Comparison of ENCODE assay signal across 9 cellular contexts in genomic region chr1:205248793-205249601, GRCh38. TPM values are rescaled to one million over a fixed set of nuclear protein-coding genes. Genes with fewer than 3 reads are reported as not detected.
DNase-seq lines count a peak whose midpoint lies in the region; ATAC-seq, FAIRE-seq and TF ChIP-seq lines count a peak whose summit lies in the region.
"Had no signal": no experiment of that assay in that cellular context is flagged by ENCODE, and none has a peak within 500 bp of the region (broad histone marks: within the 10 kb centered on the region; RNA-seq: fewer than 3 reads in every experiment).

No MANE protein-coding gene starts in this region.

- intact Hi-C loops in HepG2 (cut with micrococcal nuclease; ENCODE audit: unreplicated experiment), result no loop called here
- intact Hi-C loops in thyroid gland (cut with DNase I), result no loop called here

- CTCF ChIA-PET in HepG2 (lab: Yijun Ruan, JAX; ENCODE audit: low intra/inter-chr PET ratio, low total read pairs), result no interaction called here

- H3K9me3 ChIP-seq in HepG2 (ENCODE audit: low read length), result no peaks in the 10 kb centered on the region
- H3K9me3 ChIP-seq in thyroid gland, result no peaks in the 10 kb centered on the region

- no peak overlapping the region for H3K4me2 ChIP-seq in HepG2 (ENCODE audit: low read depth, low read length)

- in situ Hi-C loops in HepG2 (cut with HindIII; ENCODE audit: extremely low pct_ligation_motif_present, low pct_unique_long_range_greater_than_20kb), result no loop called here

- H3K9ac ChIP-seq in HepG2 (ENCODE audit: insufficient read depth, low read depth, low read length), result no peak overlapping the region

- ATAC-seq in HepG2, result peak; percentile 56
- ATAC-seq in GM18520 (IDR thresholded peaks at IDR 0.05; ENCODE audit: unreplicated experiment), result no peak
- ATAC-seq in GM21723 (IDR thresholded peaks at IDR 0.05; ENCODE audit: unreplicated experiment), result no peak

- TF ChIP-seq CTCF in HepG2 (CRISPR knock-in tag; IDR thresholded peaks at IDR 0.05) (no peak), thyroid gland (IDR thresholded peaks at IDR 0.05) (no peak)

- 20% methylated on average over 6 of the region's 11 CpGs for WGBS in HepG2 (ENCODE audit: low lambda C conversion rate)
- 18 to 25% methylated on average over 7 to 11 of the region's 11 CpGs for WGBS in thyroid gland, 2 donors

- no peak overlapping the region for H2AFZ ChIP-seq in HepG2 (ENCODE audit: low read length)

- H3K36me3 ChIP-seq in HepG2 (replicated peaks in 1 of 2; ENCODE audit: control insufficient read depth in 1 of 2, insufficient read depth in 2 of 2, low read length in 2 of 2), result no peaks in the 10 kb centered on the region
- H3K36me3 ChIP-seq in thyroid gland, result no peaks in the 10 kb centered on the region

- H3K4me3 ChIP-seq in HepG2 (replicated peaks in 1 of 3; ENCODE audit: insufficient read depth in 1 of 3, low read depth in 2 of 3, low read length in 3 of 3) (no peak overlapping the region), thyroid gland (replicated peaks in 1 of 3) (no peak overlapping the region)

- POLR2A ChIA-PET in HepG2 (lab: Yijun Ruan, JAX), result no interaction called here

- no peak for TF ChIP-seq POLR2A in HepG2 (IDR thresholded peaks at IDR 0.05; ENCODE audit: insufficient read depth in 1 of 2, low read depth in 2 of 2, low read length in 2 of 2)
- no peak for TF ChIP-seq POLR2A in thyroid gland (IDR thresholded peaks at IDR 0.05)

- H3K27ac ChIP-seq in caudate nucleus (ENCODE audit: low read depth, low read length) (peak overlapping the region; percentile 98), HepG2 (ENCODE audit: extremely low read length, insufficient read depth, low read length) (no peak overlapping the region), thyroid gland (peak overlapping the region; percentile 61 to 74 (median 71))

- no TSS peak for BruUV-seq in HepG2 (replicated peaks; lab: Mats Ljungman, UMichigan)

- H3K27me3 ChIP-seq in HepG2 (ENCODE audit: control insufficient read depth in 1 of 2, insufficient read depth in 2 of 2, low read length in 2 of 2), result peaks cover 5 to 56% of the 10 kb centered on the region in 2 experiments
- H3K27me3 ChIP-seq in thyroid gland, result no peaks in the 10 kb centered on the region

- no peak for TF ChIP-seq RAD21 in HepG2 (CRISPR knock-in tag; IDR thresholded peaks at IDR 0.05)

- TF ChIP-seq EP300 in HepG2 (IDR thresholded peaks at IDR 0.05; ENCODE audit: low read depth in 2 of 2, low read length in 2 of 2), result no peak
- no peak for TF ChIP-seq EP300 in HepG2 (CRISPR knock-in tag; IDR thresholded peaks at IDR 0.05; ENCODE audit: borderline replicate concordance)

- H3K4me1 ChIP-seq in HepG2 (ENCODE audit: insufficient read depth, low read length), result peaks cover 11% of the 10 kb centered on the region
- peaks cover 20 to 29% of the 10 kb centered on the region in 2 donors for H3K4me1 ChIP-seq in thyroid gland

- no peaks in the 10 kb centered on the region for H4K20me1 ChIP-seq in HepG2 (ENCODE audit: insufficient read depth, low read length)

- DNase-seq in NCI-H2029 (lab: John Stamatoyannopoulos, UW), result peak; percentile 33
- DNase-seq in caudate nucleus (lab: John Stamatoyannopoulos, UW), result peak in 52 of 61 donors; percentile 25 to 90 (median 66)
- DNase-seq in HepG2 (ENCODE audit: low spot score), result no peak
- DNase-seq in thyroid gland, result peak; percentile 94 to 96
- no peak for DNase-seq in activated CD4-positive, alpha-beta T cell treated with anti-CD3 and anti-CD28 coated beads for 48 hours
- DNase-seq in cerebellum (ENCODE audit: low spot score), result no peak
- DNase-seq: activated T-cell treated with anti-CD3 and anti-CD28 coated beads, Interleukin-2, amount 50 U/mL, for 1 hour had no signal

- FAIRE-seq in HepG2 (lab: Jason Lieb, UNC), result no peak

- no peaks in the 10 kb centered on the region for H3K79me2 ChIP-seq in HepG2 (ENCODE audit: insufficient read depth, low read length)

TF ChIP-seq in HepG2, 621 proteins besides CTCF, POLR2A, EP300 and RAD21:
- no peak for TF ChIP-seq CHD2 (IDR thresholded peaks at IDR 0.05; ENCODE audit: low read depth, low read length)

RNA-seq across cellular contexts. Expression of gene TMCC2, which starts 21.3 kb away (rescaled TPM):
- total RNA-seq in HepG2 (2016; rRNA removed; fragmentation: Illumina TruSeq; extraction: Trizol) (0.21 and 0.24 TPM in 2 replicates), thyroid gland (1 to 10 TPM; 2.3 to 3.6 (median 3.1) TPM), cerebellum (18.7 TPM)
- 0.35 and 0.71 TPM in 2 replicates for total RNA-seq in HepG2 (2016; cell fraction: cytosol; rRNA removed; fragmentation: Illumina TruSeq; extraction: Trizol; ENCODE audit: low read depth)
- 0.13 and 0.22 TPM in 2 replicates for total RNA-seq in HepG2 (2016; cell fraction: insoluble cytoplasmic fraction; rRNA removed; fragmentation: Illumina TruSeq; extraction: Trizol)
- 0.19 and 0.24 TPM in 2 replicates for total RNA-seq in HepG2 (2016; cell fraction: membrane; rRNA removed; fragmentation: Illumina TruSeq; extraction: Trizol)
- 0.28 and 0.37 TPM in 2 replicates for total RNA-seq in HepG2 (2016; cell fraction: nucleus; rRNA removed; fragmentation: Illumina TruSeq; extraction: Trizol)
- 0.12 and 0.26 TPM in 2 replicates for polyA plus RNA-seq in HepG2 (2011; rRNA removed)
- 0.09 and 0.12 TPM in 2 replicates for polyA plus RNA-seq in HepG2 (2011; cell fraction: cytosol; rRNA removed)
- polyA plus RNA-seq in HepG2 (2011; cell fraction: nucleus; rRNA removed), result 0.23 and 0.36 TPM in 2 replicates
- 0.07 and 0.23 TPM in 2 replicates for polyA plus RNA-seq in HepG2 (2012)
- 0.05 and 0.09 TPM in 2 replicates for polyA plus RNA-seq in HepG2 (2016; cell fraction: cytosol; fragmentation: Illumina TruSeq; extraction: Trizol; ENCODE audit: low read depth)
- polyA plus RNA-seq in HepG2 (2016; cell fraction: insoluble cytoplasmic fraction; fragmentation: Illumina TruSeq; extraction: Trizol; ENCODE audit: low read depth), result 0.11 and 0.27 TPM in 2 replicates
- polyA plus RNA-seq in HepG2 (2016; cell fraction: membrane; fragmentation: Illumina TruSeq; extraction: Trizol; ENCODE audit: low read depth), result 0.16 and 0.31 TPM in 2 replicates
- 0.20 and 0.56 TPM in 2 replicates for polyA plus RNA-seq in HepG2 (2016; cell fraction: nucleus; fragmentation: Illumina TruSeq; extraction: Trizol; ENCODE audit: insufficient read depth, low read depth)
- polyA minus RNA-seq in HepG2 (2011; rRNA and poly(A)+ RNA removed; ENCODE audit: low replicate concordance), result 0.78 and 3.1 TPM in 2 replicates
- not detected in 2 replicates for polyA minus RNA-seq in HepG2 (2011; cell fraction: cytosol; rRNA and poly(A)+ RNA removed)
- polyA minus RNA-seq in HepG2 (2011; cell fraction: nucleus; rRNA and poly(A)+ RNA removed), result 0.26 TPM in 1 of 2 replicates, not detected in the other

RNA-seq across cellular contexts. Expression of gene DSTYK, which starts 37.5 kb away (rescaled TPM):
- total RNA-seq in HepG2 (2016; rRNA removed; fragmentation: Illumina TruSeq; extraction: Trizol) (4.8 and 6.1 TPM in 2 replicates), thyroid gland (10 to 100 TPM; 12.9 to 21.1 (median 17.5) TPM), cerebellum (23.3 TPM)
- 1.0 and 1.2 TPM in 2 replicates for total RNA-seq in HepG2 (2016; cell fraction: cytosol; rRNA removed; fragmentation: Illumina TruSeq; extraction: Trizol; ENCODE audit: low read depth)
- 4.8 and 5.9 TPM in 2 replicates for total RNA-seq in HepG2 (2016; cell fraction: insoluble cytoplasmic fraction; rRNA removed; fragmentation: Illumina TruSeq; extraction: Trizol)
- total RNA-seq in HepG2 (2016; cell fraction: membrane; rRNA removed; fragmentation: Illumina TruSeq; extraction: Trizol), result 2.2 and 2.7 TPM in 2 replicates
- total RNA-seq in HepG2 (2016; cell fraction: nucleus; rRNA removed; fragmentation: Illumina TruSeq; extraction: Trizol), result 4.2 and 5.3 TPM in 2 replicates
- 2.5 and 2.6 TPM in 2 replicates for polyA plus RNA-seq in HepG2 (2011; rRNA removed)
- 1.4 and 2.1 TPM in 2 replicates for polyA plus RNA-seq in HepG2 (2011; cell fraction: cytosol; rRNA removed)
- 1.4 and 1.5 TPM in 2 replicates for polyA plus RNA-seq in HepG2 (2011; cell fraction: nucleus; rRNA removed)
- 2.5 and 2.8 TPM in 2 replicates for polyA plus RNA-seq in HepG2 (2012)
- 0.22 and 0.28 TPM in 2 replicates for polyA plus RNA-seq in HepG2 (2016; cell fraction: cytosol; fragmentation: Illumina TruSeq; extraction: Trizol; ENCODE audit: low read depth)
- 3.7 TPM in 2 replicates for polyA plus RNA-seq in HepG2 (2016; cell fraction: insoluble cytoplasmic fraction; fragmentation: Illumina TruSeq; extraction: Trizol; ENCODE audit: low read depth)
- polyA plus RNA-seq in HepG2 (2016; cell fraction: membrane; fragmentation: Illumina TruSeq; extraction: Trizol; ENCODE audit: low read depth), result 0.66 and 0.70 TPM in 2 replicates
- polyA plus RNA-seq in HepG2 (2016; cell fraction: nucleus; fragmentation: Illumina TruSeq; extraction: Trizol; ENCODE audit: insufficient read depth, low read depth), result 3.9 and 4.3 TPM in 2 replicates
- 4.2 and 16.5 TPM in 2 replicates for polyA minus RNA-seq in HepG2 (2011; rRNA and poly(A)+ RNA removed; ENCODE audit: low replicate concordance)
- 2.4 and 2.5 TPM in 2 replicates for polyA minus RNA-seq in HepG2 (2011; cell fraction: cytosol; rRNA and poly(A)+ RNA removed)
- 5.3 and 5.9 TPM in 2 replicates for polyA minus RNA-seq in HepG2 (2011; cell fraction: nucleus; rRNA and poly(A)+ RNA removed)

Comparison
In these comparisons a context has a peak if more than half of its experiments do, and no peak if none do; other contexts are left out.
1. DNase-seq: peak in NCI-H2029 (single experiment), caudate nucleus (52 of 61) and thyroid gland (2 of 2); none in HepG2 (single experiment), activated CD4-positive, alpha-beta T cell treated with anti-CD3 and anti-CD28 coated beads for 48 hours (single experiment) and cerebellum (single experiment).